ENCODE assay signal across 1 cellular context in genomic region chr9:4741365-4742031, GRCh38.
TF ChIP-seq lines count a peak whose summit lies in the region.

No MANE protein-coding gene starts in this region.

TF ChIP-seq in HEK293, 187 proteins besides CTCF, POLR2A, EP300 and RAD21 (continued from another document):
- no peak for TF ChIP-seq ZNF221 (tag by site-specific recombination; IDR thresholded peaks at IDR 0.05; ENCODE audit: borderline replicate concordance)
- TF ChIP-seq ZNF266 (tag by site-specific recombination; IDR thresholded peaks at IDR 0.05; ENCODE audit: low read depth): no peak
- TF ChIP-seq ZNF121 (tag by site-specific recombination; IDR thresholded peaks at IDR 0.05): no peak
- TF ChIP-seq ZNF596 (tag by site-specific recombination; IDR thresholded peaks at IDR 0.05): no peak
- TF ChIP-seq PRDM1 (tag by site-specific recombination; IDR thresholded peaks at IDR 0.05): no peak
- TF ChIP-seq ZBTB11 (tag by site-specific recombination; conservative IDR thresholded peaks at IDR 0.05; ENCODE audit: low read depth): peak; percentile 32; the same call in 1 of the 2 replicates
- no peak for TF ChIP-seq ZSCAN30 (tag by site-specific recombination; IDR thresholded peaks at IDR 0.05)
- TF ChIP-seq ZNF600 (tag by site-specific recombination; IDR thresholded peaks at IDR 0.05): peak; percentile 57
- TF ChIP-seq MZF1 (tag by site-specific recombination; IDR thresholded peaks at IDR 0.05; ENCODE audit: borderline replicate concordance): no peak
- no peak for TF ChIP-seq ZNF302 (tag by site-specific recombination; IDR thresholded peaks at IDR 0.05; ENCODE audit: low read depth)
- no peak for TF ChIP-seq ZNF280D (tag by site-specific recombination; IDR thresholded peaks at IDR 0.05)
- peak; percentile 99 for TF ChIP-seq ZFHX2 (tag by site-specific recombination; conservative IDR thresholded peaks at IDR 0.05)
- no peak for TF ChIP-seq ZNF664 (tag by site-specific recombination; IDR thresholded peaks at IDR 0.05)
- TF ChIP-seq ZNF548 (tag by site-specific recombination; IDR thresholded peaks at IDR 0.05): no peak
- TF ChIP-seq ZIC2 (tag by site-specific recombination; IDR thresholded peaks at IDR 0.05): peak; percentile 29
- TF ChIP-seq ZNF423 (tag by site-specific recombination; IDR thresholded peaks at IDR 0.05): peak; percentile 60; the same call in 1 of the 2 replicates
- TF ChIP-seq ZNF24 (tag by site-specific recombination; IDR thresholded peaks at IDR 0.05): no peak
- no peak for TF ChIP-seq ZNF362 (tag by site-specific recombination; IDR thresholded peaks at IDR 0.05)
- TF ChIP-seq ZFP69B (tag by site-specific recombination; IDR thresholded peaks at IDR 0.05): 0 out of 2 replicates have a peak, but pooled peaks have one; percentile 16
- no peak for TF ChIP-seq PRDM6 (tag by site-specific recombination; IDR thresholded peaks at IDR 0.05)
- peak; percentile 39; the same call in 1 of the 2 replicates for TF ChIP-seq KLF17 (tag by site-specific recombination; IDR thresholded peaks at IDR 0.05)
- TF ChIP-seq IKZF3 (tag by site-specific recombination; IDR thresholded peaks at IDR 0.05): no peak
- TF ChIP-seq ZNF544 (tag by site-specific recombination; IDR thresholded peaks at IDR 0.05): no peak
